Comparison of ENCODE assay signal across 10 cellular contexts in genomic region chr17:78340183-78340955, GRCh38. TPM values are rescaled to one million over a fixed set of nuclear protein-coding genes. Genes with fewer than 3 reads are reported as not detected.
A peak's percentile ranks its signal among the peaks of the same experiment; 100 is the strongest.
DNase-seq lines count a peak whose midpoint lies in the region; ATAC-seq and TF ChIP-seq lines count a peak whose summit lies in the region.
"Had no signal": no experiment of that assay in that cellular context is flagged by ENCODE, and none has a peak within 500 bp of the region (broad histone marks: within the 10 kb centered on the region; RNA-seq: fewer than 3 reads in every experiment).

No MANE protein-coding gene starts in this region.

- H3K36me3 Mint-ChIP-seq in naive thymus-derived CD8-positive, alpha-beta T cell = no peaks in the 10 kb centered on the region
- H3K36me3 Mint-ChIP-seq in type B pancreatic cell = no peaks in the 10 kb centered on the region

- no peaks in the 10 kb centered on the region for H3K27me3 ChIP-seq in left ventricle myocardium inferior (ENCODE audit: low read depth)
- H3K27me3 ChIP-seq in adipocyte (replicated peaks; ENCODE audit: control insufficient read depth, insufficient read depth, low read length) = no peaks in the 10 kb centered on the region

- intact Hi-C loops in left ventricle myocardium inferior (cut with micrococcal nuclease) (no loop called here), Right ventricle myocardium superior (cut with DNase I) (no loop called here)

- DNase-seq in left ventricle myocardium inferior (no peak), Right ventricle myocardium superior (no peak), adipocyte (ENCODE audit: low read depth) (no peak), type B pancreatic cell (ENCODE audit: extremely low spot score, unreplicated experiment) (no peak), NCI-H2196 treated with DMSO at 0.1 percent for 48 hours (lab: John Stamatoyannopoulos, UW; ENCODE audit: unreplicated experiment) (no peak)
- DNase-seq in naive thymus-derived CD8-positive, alpha-beta T cell = no peak
- no peak for DNase-seq in NK-92 treated with Interleukin-12 subunit alpha and Interleukin-12 subunit beta, amount 100 ng/mL, for 24 hours (lab: John Stamatoyannopoulos, UW)
- DNase-seq: NCI-H1105 treated with DMSO at 0.1 percent for 48 hours had no signal

- peaks cover 21 to 69% (median 54%) of the 10 kb centered on the region in 4 donors for H3K4me1 Mint-ChIP-seq in naive thymus-derived CD8-positive, alpha-beta T cell
- peaks cover 12% of the 10 kb centered on the region for H3K4me1 Mint-ChIP-seq in type B pancreatic cell (ENCODE audit: unreplicated experiment)

- no peak for ATAC-seq in Right ventricle myocardium superior (ENCODE audit: poor library complexity)
- ATAC-seq in naive thymus-derived CD8-positive, alpha-beta T cell = no peak
- ATAC-seq in GM19397 (IDR thresholded peaks at IDR 0.05; ENCODE audit: unreplicated experiment) = no peak
- ATAC-seq: esophagus mucosa had no signal

- H3K27ac ChIP-seq in left ventricle myocardium inferior (replicated peaks) = peak overlapping the region; percentile 98

- TF ChIP-seq CTCF in left ventricle myocardium inferior (IDR thresholded peaks at IDR 0.05; ENCODE audit: borderline replicate concordance) (no peak), type B pancreatic cell (conservative IDR thresholded peaks at IDR 0.05) (no peak)

- peak overlapping the region; percentile 20 to 91 (median 81) for H3K27ac Mint-ChIP-seq in naive thymus-derived CD8-positive, alpha-beta T cell
- peak overlapping the region; percentile 59 for H3K27ac Mint-ChIP-seq in type B pancreatic cell

- peak overlapping the region; percentile 18 for H3K9ac ChIP-seq in adipocyte (ENCODE audit: low read length)

- no peaks in the 10 kb centered on the region for H3K9me3 Mint-ChIP-seq in naive thymus-derived CD8-positive, alpha-beta T cell
- no peaks in the 10 kb centered on the region for H3K9me3 Mint-ChIP-seq in type B pancreatic cell

- H3K27me3 Mint-ChIP-seq in naive thymus-derived CD8-positive, alpha-beta T cell = no peaks in the 10 kb centered on the region
- H3K27me3 Mint-ChIP-seq in type B pancreatic cell = peaks cover 13% of the 10 kb centered on the region

- POLR2A ChIA-PET in naive thymus-derived CD8-positive, alpha-beta T cell (lab: Charles Lee) = interaction anchor here (0.8 to 2.7 kb wide), 8 partner anchors 9 to 1199 kb away, joined by 3 to 18 read pairs (median 3); partner anchors contain the start of genes PGS1 and SOCS3

- H3K9me3 ChIP-seq in left ventricle myocardium inferior (replicated peaks) (no peaks in the 10 kb centered on the region), adipocyte (ENCODE audit: control insufficient read depth, low read length) (no peaks in the 10 kb centered on the region)

- H3K4me1 ChIP-seq in left ventricle myocardium inferior (peaks cover 40% of the 10 kb centered on the region), adipocyte (ENCODE audit: control insufficient read depth, insufficient read depth, low read length) (peaks cover 39% of the 10 kb centered on the region)

- H3K4me3 ChIP-seq in left ventricle myocardium inferior = no peak overlapping the region
- H3K4me3 ChIP-seq in adipocyte (ENCODE audit: low read length) = no peak overlapping the region

- H3K36me3 ChIP-seq in left ventricle myocardium inferior (no peaks in the 10 kb centered on the region), adipocyte (ENCODE audit: control insufficient read depth, insufficient read depth, low read length, severe bottlenecking) (no peaks in the 10 kb centered on the region)

- H3K4me3 Mint-ChIP-seq in naive thymus-derived CD8-positive, alpha-beta T cell = peak overlapping the region; percentile 30 to 84 (median 76)
- H3K4me3 Mint-ChIP-seq in type B pancreatic cell = peak overlapping the region; percentile 66

RNA-seq across cellular contexts. Expression of gene SOCS3, which starts 19.5 kb away (rescaled TPM):
- 9.5 TPM for total RNA-seq in left ventricle myocardium inferior
- 10.5 TPM for total RNA-seq in Right ventricle myocardium superior
- 1 to 10 TPM in 1 of 2 experiments, under 1 TPM in 1; 0.86 to 1.0 TPM for total RNA-seq in naive thymus-derived CD8-positive, alpha-beta T cell
- polyA plus RNA-seq in naive thymus-derived CD8-positive, alpha-beta T cell = 10 to 100 TPM; 21.2 to 43.9 (median 37.3) TPM
- 16.9 and 21.1 TPM in 2 replicates for total RNA-seq in type B pancreatic cell (ENCODE audit: low replicate concordance)

RNA-seq across cellular contexts. Expression of gene PGS1, which starts 38.1 kb away (rescaled TPM):
- 17.1 TPM for total RNA-seq in left ventricle myocardium inferior
- 18.1 TPM for total RNA-seq in Right ventricle myocardium superior
- total RNA-seq in naive thymus-derived CD8-positive, alpha-beta T cell = 10 to 100 TPM; 72.5 to 73.4 TPM
- 10 to 100 TPM; 24.3 to 46.6 (median 32.7) TPM for polyA plus RNA-seq in naive thymus-derived CD8-positive, alpha-beta T cell
- total RNA-seq in type B pancreatic cell (ENCODE audit: low replicate concordance) = 44.7 and 54.8 TPM in 2 replicates
